Comparison of ENCODE assay signal across 16 cellular contexts in genomic region chr13:28741080-28741479, GRCh38. TPM values are rescaled to one million over a fixed set of nuclear protein-coding genes. Genes with fewer than 3 reads are reported as not detected.
A peak's percentile ranks its signal among the peaks of the same experiment; 100 is the strongest.
DNase-seq lines count a peak whose midpoint lies in the region; ATAC-seq and TF ChIP-seq lines count a peak whose summit lies in the region.
"Had no signal": no experiment of that assay in that cellular context is flagged by ENCODE, and none has a peak within 500 bp of the region (broad histone marks: within the 10 kb centered on the region; RNA-seq: fewer than 3 reads in every experiment).

No MANE protein-coding gene starts in this region.

- ATAC-seq in GM19463 (IDR thresholded peaks at IDR 0.05; ENCODE audit: unreplicated experiment) (peak; percentile 61), GM19455 (IDR thresholded peaks at IDR 0.05; ENCODE audit: unreplicated experiment) (no peak)
- ATAC-seq: stimulated activated naive CD8-positive, alpha-beta T cell treated with anti-CD3 and anti-CD28 coated beads, Interleukin-15, Interleukin-2, amounts not matched to agents 100 U/mL and 50 U/mL, for 24 hours had no signal

- H3K4me3 ChIP-seq in fibroblast of villous mesenchyme (ENCODE audit: low read depth, low read length), result no peak overlapping the region
- H3K4me3 ChIP-seq: adrenal gland, skin epidermis had no signal

- no peak for TF ChIP-seq CTCF in fibroblast of villous mesenchyme (IDR thresholded peaks at IDR 0.05; ENCODE audit: insufficient read depth, low read depth, low read length)

- DNase-seq in AML-193 (lab: John Stamatoyannopoulos, UW) (peak; percentile 31 to 47), OCI-M1 (lab: John Stamatoyannopoulos, UW) (peak; percentile 32), fibroblast of villous mesenchyme (ENCODE audit: low read depth) (peak; percentile 25), NAMALWA (ENCODE audit: low spot score) (no peak), D341Med (ENCODE audit: low spot score) (no peak)
- no peak for DNase-seq in stimulated activated naive CD4-positive, alpha-beta T cell treated with Interleukin-2 at 50 U/mL for 16 hours (lab: John Stamatoyannopoulos, UW)
- DNase-seq: activated CD4-positive, alpha-beta T cell treated with anti-CD3 and anti-CD28 coated beads for 4 hours; glutamatergic neuron; islet precursor cell; NCI-H748 treated with DMSO at 0.1 percent for 48 hours; stimulated activated naive CD8-positive, alpha-beta T cell treated with anti-CD3 and anti-CD28 coated beads, Interleukin-15, Interleukin-2, amounts not matched to agents 100 U/mL and 50 U/mL, for 24 hours; T-helper 2 cell had no signal

RNA-seq across cellular contexts. Expression of gene SLC46A3, which starts 22.3 kb away (rescaled TPM):
- total RNA-seq in fibroblast of villous mesenchyme, result 2.9 and 4.7 TPM in 2 replicates

Comparison
In these comparisons a context has a peak if more than half of its experiments do, and no peak if none do; other contexts are left out.
1. DNase-seq: peak in AML-193 (2 of 2), OCI-M1 (single experiment) and fibroblast of villous mesenchyme (single experiment); none in stimulated activated naive CD4-positive, alpha-beta T cell treated with Interleukin-2 at 50 U/mL for 16 hours (single experiment), NAMALWA (single experiment) and D341Med (single experiment).